Comparison of ENCODE assay signal across 8 cellular contexts in the genomic region with DNA sequence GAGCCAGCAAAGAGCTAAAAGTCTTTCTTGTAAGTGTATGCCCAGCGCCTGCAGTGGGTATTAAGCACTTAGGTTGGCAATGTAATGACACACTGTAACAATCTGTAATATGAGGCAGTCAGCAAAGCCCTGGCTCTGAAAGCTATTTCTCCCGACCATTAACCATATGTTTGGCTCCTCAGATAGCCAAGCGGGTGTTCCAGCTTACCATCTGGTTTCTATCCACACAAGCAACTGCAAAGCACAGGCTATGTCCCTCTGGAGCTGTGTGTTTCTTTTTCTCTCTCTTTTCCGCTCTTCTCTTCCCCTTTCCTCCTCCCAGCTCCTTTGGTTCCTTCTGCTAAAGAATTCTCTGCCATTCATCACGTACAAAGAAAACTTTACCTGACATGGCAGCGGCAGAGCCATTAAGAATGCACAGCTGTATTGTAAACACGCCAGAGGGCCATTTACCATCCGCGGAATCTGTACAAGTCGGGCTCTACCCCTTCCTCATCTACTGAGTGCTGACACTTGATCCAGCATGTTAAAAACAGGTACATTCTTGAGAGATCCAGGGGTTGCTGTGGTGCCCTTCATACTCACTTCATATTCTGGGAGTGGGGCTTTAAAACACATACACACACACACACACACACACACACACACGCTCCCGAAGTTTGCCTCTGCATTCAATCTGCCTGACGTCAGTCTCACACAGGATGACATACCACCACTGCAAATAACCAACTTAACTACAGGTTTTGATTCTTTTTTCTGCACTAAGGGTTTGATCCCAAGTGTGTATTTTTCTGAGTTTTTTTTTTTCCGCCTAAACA.
DNase-seq lines count a peak whose midpoint lies in the region; ATAC-seq, FAIRE-seq and TF ChIP-seq lines count a peak whose summit lies in the region.

No MANE protein-coding gene starts in this region.

- H3K27me3 ChIP-seq in body of pancreas (no peaks in the 10 kb centered on the region), suprapubic skin (no peaks in the 10 kb centered on the region)

- peak in 2 of 3 donors; percentile 46 to 52 for TF ChIP-seq POLR2A in body of pancreas (IDR thresholded peaks at IDR 0.05)
- TF ChIP-seq POLR2A in suprapubic skin (IDR thresholded peaks at IDR 0.05), result no peak

- ATAC-seq in body of pancreas, result peak; percentile 30
- ATAC-seq in left colon, result peak; percentile 61

- H3K36me3 ChIP-seq in body of pancreas (replicated peaks in 1 of 2; ENCODE audit: insufficient read depth in 1 of 2, low read depth in 2 of 2) (no peaks in the 10 kb centered on the region), suprapubic skin (no peaks in the 10 kb centered on the region)

- peak overlapping the region; percentile 94 to 99 (median 96) for H3K27ac ChIP-seq in body of pancreas
- peak overlapping the region; percentile 89 for H3K27ac ChIP-seq in suprapubic skin

- FAIRE-seq in frontal cortex (lab: Jason Lieb, UNC), result no peak

- H3K9me3 ChIP-seq in body of pancreas (no peaks in the 10 kb centered on the region), suprapubic skin (no peaks in the 10 kb centered on the region)

- intact Hi-C loops in body of pancreas (cut with DNase I), result no loop called here
- intact Hi-C loops in left colon (cut with DNase I, micrococcal nuclease), result no loop called here

- H3K4me3 ChIP-seq in body of pancreas, result no peak overlapping the region
- peak overlapping the region; percentile 22 for H3K4me3 ChIP-seq in suprapubic skin

- peak; percentile 15 for TF ChIP-seq EP300 in suprapubic skin (IDR thresholded peaks at IDR 0.05)

- H3K4me1 ChIP-seq in body of pancreas (peaks cover 56% of the 10 kb centered on the region), suprapubic skin (peaks cover 50% of the 10 kb centered on the region)

- TF ChIP-seq CTCF in body of pancreas (IDR thresholded peaks at IDR 0.05) (no peak), suprapubic skin (IDR thresholded peaks at IDR 0.05) (no peak)

- in situ Hi-C loops in G401 (cut with HindIII; ENCODE audit: low sequenced_read_pairs), result no loop called here

- DNase-seq in G401 (ENCODE audit: low spot score) (peak; percentile 87), NCI-H2081 (lab: John Stamatoyannopoulos, UW) (peak; percentile 66 to 84), body of pancreas (peak; percentile 64 to 75 (median 66)), left colon (peak; percentile 12 to 51), suprapubic skin (ENCODE audit: low spot score in 2 of 2) (no peak), HuH-7 (ENCODE audit: low spot score) (no peak), SKM-1 treated with dmso at 0.1 percent for 144 hours (lab: John Stamatoyannopoulos, UW; ENCODE audit: unreplicated experiment) (no peak), frontal cortex (ENCODE audit: low spot score in 2 of 2) (no peak)

- 12 to 21% methylated on average over 14 of the region's 14 CpGs for WGBS in body of pancreas, 2 donors
- 25% methylated on average over 14 of the region's 14 CpGs for WGBS in suprapubic skin

Comparison
In these comparisons a context has a peak if more than half of its experiments do, and no peak if none do; other contexts are left out.
1. DNase-seq: peak in G401 (single experiment), NCI-H2081 (2 of 2), body of pancreas (4 of 4) and left colon (2 of 2); none in suprapubic skin (0 of 2), HuH-7 (single experiment), SKM-1 treated with dmso at 0.1 percent for 144 hours (single experiment) and frontal cortex (0 of 2).
2. POLR2A ChIP-seq: peak in body of pancreas (2 of 3); none in suprapubic skin (0 of 2).